8 cellular contexts compared by ENCODE assay signal in the genomic region with DNA sequence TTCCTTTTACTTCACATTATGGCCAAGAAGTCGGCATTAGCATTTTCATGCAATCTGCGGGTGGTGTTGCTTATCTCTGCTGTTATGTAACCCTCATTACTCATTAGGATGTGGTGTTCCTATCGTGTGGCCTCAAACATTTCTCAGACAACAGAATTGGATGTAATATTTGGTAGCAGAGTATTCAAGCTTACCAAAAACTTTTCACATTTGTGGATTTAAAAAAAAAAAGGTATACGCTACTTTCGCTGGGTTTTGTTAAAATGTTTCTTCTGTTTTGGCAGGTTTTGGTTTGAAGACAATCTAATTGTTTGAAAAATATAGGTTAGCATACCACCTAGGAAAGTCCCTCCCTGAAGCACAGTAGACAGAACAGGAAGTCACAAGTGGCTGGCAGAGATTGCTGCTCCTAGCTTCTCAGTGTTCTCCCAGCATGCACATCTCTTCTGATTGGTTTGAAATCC.
DNase-seq lines count a peak whose midpoint lies in the region; ATAC-seq and TF ChIP-seq lines count a peak whose summit lies in the region.

No MANE protein-coding gene starts in this region.

- H3K79me2 ChIP-seq in smooth muscle cell (ENCODE audit: low read depth), result no peaks in the 10 kb centered on the region

- H3K9ac ChIP-seq in HUES48 (ENCODE audit: low read depth, low read length) (no peak overlapping the region), smooth muscle cell (ENCODE audit: low read depth) (no peak overlapping the region)

- no peaks in the 10 kb centered on the region for H3K9me3 Mint-ChIP-seq in activated CD4-positive, alpha-beta T cell treated with anti-CD3 and anti-CD28 coated beads for 36 hours (ENCODE audit: low read depth)
- H3K9me3 Mint-ChIP-seq in activated T-helper 17 cell treated with anti-CD3 and anti-CD28 coated beads, Interleukin-2, amount 50 U/mL, for 72 hours, result no peaks in the 10 kb centered on the region

- H3K27ac Mint-ChIP-seq in activated CD4-positive, alpha-beta T cell treated with anti-CD3 and anti-CD28 coated beads for 36 hours, result peak overlapping the region; percentile 1
- H3K27ac Mint-ChIP-seq in activated T-helper 17 cell treated with anti-CD3 and anti-CD28 coated beads, Interleukin-2, amount 50 U/mL, for 72 hours, result peak overlapping the region; percentile 55

- peak overlapping the region; percentile 34 for H3K27ac ChIP-seq in HUES48 (ENCODE audit: low read depth, low read length)
- H3K27ac ChIP-seq in smooth muscle cell (ENCODE audit: low read depth), result peak overlapping the region; percentile 72

- H3K36me3 Mint-ChIP-seq in activated CD4-positive, alpha-beta T cell treated with anti-CD3 and anti-CD28 coated beads for 36 hours (ENCODE audit: low read depth), result no peaks in the 10 kb centered on the region
- no peaks in the 10 kb centered on the region for H3K36me3 Mint-ChIP-seq in activated T-helper 17 cell treated with anti-CD3 and anti-CD28 coated beads, Interleukin-2, amount 50 U/mL, for 72 hours (ENCODE audit: low read depth)

- CTCF ChIA-PET in activated CD4-positive, alpha-beta T cell treated with anti-CD3 and anti-CD28 coated beads for 36 hours (lab: Charles Lee), result interaction anchor here (0.9 to 1.3 kb wide), 2 partner anchors 12 to 218 kb away, joined by 3 read pairs; no protein-coding TSS in a partner anchor

- intact Hi-C loops in activated CD4-positive, alpha-beta T cell treated with anti-CD3 and anti-CD28 coated beads for 36 hours (cut with DNase I, micrococcal nuclease), result loop anchor here in 1 of 2 experiments (5.0 kb wide), 1 partner anchor 126 kb away; no protein-coding TSS in a partner anchor

- H3K4me3 Mint-ChIP-seq in activated CD4-positive, alpha-beta T cell treated with anti-CD3 and anti-CD28 coated beads for 36 hours, result no peak overlapping the region
- H3K4me3 Mint-ChIP-seq in activated T-helper 17 cell treated with anti-CD3 and anti-CD28 coated beads, Interleukin-2, amount 50 U/mL, for 72 hours, result peak overlapping the region; percentile 68

- peak overlapping the region; percentile 51 for H3K4me2 ChIP-seq in smooth muscle cell

- no peak overlapping the region for H3K4me3 ChIP-seq in HUES48 (ENCODE audit: low read depth, low read length)
- H3K4me3 ChIP-seq in smooth muscle cell, result no peak overlapping the region

- H3K36me3 ChIP-seq in HUES48 (ENCODE audit: control insufficient read depth, insufficient read depth, low read length) (no peaks in the 10 kb centered on the region), smooth muscle cell (ENCODE audit: low read depth) (no peaks in the 10 kb centered on the region)

- peaks cover 28% of the 10 kb centered on the region for H3K4me1 Mint-ChIP-seq in activated CD4-positive, alpha-beta T cell treated with anti-CD3 and anti-CD28 coated beads for 36 hours
- peaks cover 25% of the 10 kb centered on the region for H3K4me1 Mint-ChIP-seq in activated T-helper 17 cell treated with anti-CD3 and anti-CD28 coated beads, Interleukin-2, amount 50 U/mL, for 72 hours

- POLR2A ChIA-PET in activated CD4-positive, alpha-beta T cell treated with anti-CD3 and anti-CD28 coated beads for 36 hours (lab: Charles Lee), result no interaction called here

- H4K20me1 ChIP-seq in smooth muscle cell (ENCODE audit: low read depth), result no peaks in the 10 kb centered on the region

- ATAC-seq in activated CD4-positive, alpha-beta T cell treated with anti-CD3 and anti-CD28 coated beads for 36 hours, result peak; percentile 88
- ATAC-seq in activated T-helper 17 cell treated with anti-CD3 and anti-CD28 coated beads, Interleukin-2, amount 50 U/mL, for 72 hours (replicated peaks), result peak; percentile 89

- peaks cover 6% of the 10 kb centered on the region for H3F3A ChIP-seq in smooth muscle cell (ENCODE audit: low read depth)

- WGBS in smooth muscle cell (ENCODE audit: low lambda C conversion rate), result 39% methylated on average over 5 of the region's 5 CpGs

- no peak for TF ChIP-seq CTCF in smooth muscle cell (IDR thresholded peaks at IDR 0.05; ENCODE audit: borderline replicate concordance, insufficient read depth, poor library complexity, severe bottlenecking)

- H3K27me3 ChIP-seq in HUES48 (ENCODE audit: control insufficient read depth, insufficient read depth, low read length), result no peaks in the 10 kb centered on the region
- no peaks in the 10 kb centered on the region for H3K27me3 ChIP-seq in smooth muscle cell (ENCODE audit: low read depth)

- H3K4me1 ChIP-seq in HUES48 (ENCODE audit: control insufficient read depth, insufficient read depth, low read length) (peaks cover 9% of the 10 kb centered on the region), smooth muscle cell (ENCODE audit: low read depth) (no peaks in the 10 kb centered on the region)

- no peaks in the 10 kb centered on the region for H3K27me3 Mint-ChIP-seq in activated CD4-positive, alpha-beta T cell treated with anti-CD3 and anti-CD28 coated beads for 36 hours
- no peaks in the 10 kb centered on the region for H3K27me3 Mint-ChIP-seq in activated T-helper 17 cell treated with anti-CD3 and anti-CD28 coated beads, Interleukin-2, amount 50 U/mL, for 72 hours

- H2AFZ ChIP-seq in smooth muscle cell (ENCODE audit: low read depth), result no peak overlapping the region

- H3K9me3 ChIP-seq in HUES48 (ENCODE audit: control insufficient read depth, insufficient read depth, low read length), result no peaks in the 10 kb centered on the region
- H3K9me3 ChIP-seq in smooth muscle cell (replicated peaks; ENCODE audit: low read depth), result no peaks in the 10 kb centered on the region

- DNase-seq in activated CD4-positive, alpha-beta T cell treated with anti-CD3 and anti-CD28 coated beads for 36 hours, result peak; percentile 23
- DNase-seq in activated CD4-positive, alpha-beta T cell treated with anti-CD3 and anti-CD28 coated beads, Interleukin-2, amount 50 U/mL, for 48 hours, result no peak
- DNase-seq in smooth muscle cell (lab: John Stamatoyannopoulos, UW; ENCODE audit: unreplicated experiment) (no peak), foreskin melanocyte (no peak), superior temporal gyrus (ENCODE audit: extremely low spot score) (no peak), SW480 (ENCODE audit: low spot score) (no peak)
